ENCODE assay signal across 9 cellular contexts in genomic region chr11:59144096-59144495, GRCh38. TPM values are rescaled to one million over a fixed set of nuclear protein-coding genes. Genes with fewer than 3 reads are reported as not detected.
A peak's percentile ranks its signal among the peaks of the same experiment; 100 is the strongest.
DNase-seq lines count a peak whose midpoint lies in the region; ATAC-seq, FAIRE-seq and TF ChIP-seq lines count a peak whose summit lies in the region.
"Had no signal": no experiment of that assay in that cellular context is flagged by ENCODE, and none has a peak within 500 bp of the region (broad histone marks: within the 10 kb centered on the region; RNA-seq: fewer than 3 reads in every experiment).

No MANE protein-coding gene starts in this region.

- TF ChIP-seq EP300 in HepG2 (IDR thresholded peaks at IDR 0.05; ENCODE audit: low read depth in 2 of 2, low read length in 2 of 2) (no peak), HepG2 (CRISPR knock-in tag; IDR thresholded peaks at IDR 0.05; ENCODE audit: borderline replicate concordance) (no peak), transverse colon (IDR thresholded peaks at IDR 0.05; ENCODE audit: low read depth) (no peak)

- FAIRE-seq in HepG2 (lab: Jason Lieb, UNC) = no peak

- H3K4me1 Mint-ChIP-seq in activated naive CD4-positive, alpha-beta T cell treated with anti-CD3 and anti-CD28 coated beads for 36 hours (ENCODE audit: low read depth) = peaks cover 43% of the 10 kb centered on the region
- peaks cover 65% of the 10 kb centered on the region for H3K4me1 Mint-ChIP-seq in activated naive CD8-positive, alpha-beta T cell treated with anti-CD3 and anti-CD28 coated beads, Interleukin-2, amount 50 U/mL, for 24 hours

- H3K27ac ChIP-seq in HepG2 (ENCODE audit: extremely low read length, insufficient read depth, low read length) = no peak overlapping the region
- H3K27ac ChIP-seq in transverse colon = peak overlapping the region; percentile 91 to 95 (median 94)

- peak overlapping the region; percentile 91 for H3K27ac Mint-ChIP-seq in activated naive CD4-positive, alpha-beta T cell treated with anti-CD3 and anti-CD28 coated beads for 36 hours
- H3K27ac Mint-ChIP-seq in activated naive CD8-positive, alpha-beta T cell treated with anti-CD3 and anti-CD28 coated beads, Interleukin-2, amount 50 U/mL, for 24 hours = peak overlapping the region; percentile 88

- H3K4me1 ChIP-seq in HepG2 (ENCODE audit: insufficient read depth, low read length) = peaks cover 50% of the 10 kb centered on the region
- peaks cover 0 to 44% (median 22%) of the 10 kb centered on the region in 4 donors for H3K4me1 ChIP-seq in transverse colon

- 88% methylated on average over 1 of the region's 1 CpG for WGBS in HepG2 (ENCODE audit: low lambda C conversion rate)
- WGBS in transverse colon (ENCODE audit: low coverage in 1 of 2), 2 donors = 71 to 100% methylated on average over 1 of the region's 1 CpG

- no peaks in the 10 kb centered on the region for H3K27me3 Mint-ChIP-seq in activated naive CD4-positive, alpha-beta T cell treated with anti-CD3 and anti-CD28 coated beads for 36 hours (ENCODE audit: low read depth)
- no peaks in the 10 kb centered on the region for H3K27me3 Mint-ChIP-seq in activated naive CD8-positive, alpha-beta T cell treated with anti-CD3 and anti-CD28 coated beads, Interleukin-2, amount 50 U/mL, for 24 hours

- TF ChIP-seq CTCF in HepG2 (CRISPR knock-in tag; IDR thresholded peaks at IDR 0.05) = no peak
- TF ChIP-seq CTCF in transverse colon (IDR thresholded peaks at IDR 0.05) = no peak

- ATAC-seq in activated naive CD8-positive, alpha-beta T cell treated with anti-CD3 and anti-CD28 coated beads, Interleukin-2, amount 50 U/mL, for 24 hours = no peak
- ATAC-seq in HepG2 = no peak
- no peak for ATAC-seq in GM21717 (IDR thresholded peaks at IDR 0.05; ENCODE audit: unreplicated experiment)

- peaks cover 44% of the 10 kb centered on the region for H3K36me3 Mint-ChIP-seq in activated naive CD4-positive, alpha-beta T cell treated with anti-CD3 and anti-CD28 coated beads for 36 hours (ENCODE audit: low read depth)
- H3K36me3 Mint-ChIP-seq in activated naive CD8-positive, alpha-beta T cell treated with anti-CD3 and anti-CD28 coated beads, Interleukin-2, amount 50 U/mL, for 24 hours (ENCODE audit: low read depth) = peaks cover 39% of the 10 kb centered on the region

- H3K9me3 ChIP-seq in HepG2 (ENCODE audit: low read length) (no peaks in the 10 kb centered on the region), transverse colon (no peaks in the 10 kb centered on the region)

- no peaks in the 10 kb centered on the region for H3K79me2 ChIP-seq in HepG2 (ENCODE audit: insufficient read depth, low read length)

- CTCF ChIA-PET in activated naive CD4-positive, alpha-beta T cell treated with anti-CD3 and anti-CD28 coated beads for 36 hours (lab: Charles Lee) = interaction anchor here (0.5 to 3.3 kb wide), 9 partner anchors 8 to 629 kb away, joined by 3 to 29 read pairs (median 5); partner anchors contain the start of gene DTX4
- CTCF ChIA-PET in HepG2 (lab: Yijun Ruan, JAX; ENCODE audit: low intra/inter-chr PET ratio, low total read pairs) = no interaction called here

- peak overlapping the region; percentile 79 for H3K4me2 ChIP-seq in HepG2 (ENCODE audit: low read depth, low read length)

- H3K9ac ChIP-seq in HepG2 (ENCODE audit: insufficient read depth, low read depth, low read length) = no peak overlapping the region

- no peak for DNase-seq in activated naive CD4-positive, alpha-beta T cell treated with anti-CD3 and anti-CD28 coated beads for 36 hours
- no peak for DNase-seq in activated naive CD4-positive, alpha-beta T cell treated with Interleukin-2 at 50 U/mL for 16 hours
- DNase-seq in activated naive CD8-positive, alpha-beta T cell treated with anti-CD3 and anti-CD28 coated beads, Interleukin-2, amount 50 U/mL, for 24 hours = no peak
- DNase-seq in HepG2 (ENCODE audit: low spot score) (no peak), transverse colon (no peak), ureter (ENCODE audit: low spot score) (no peak), NCI-H2171 (lab: John Stamatoyannopoulos, UW) (no peak)

- no peaks in the 10 kb centered on the region for H4K20me1 ChIP-seq in HepG2 (ENCODE audit: insufficient read depth, low read length)

- intact Hi-C loops in activated naive CD4-positive, alpha-beta T cell treated with anti-CD3 and anti-CD28 coated beads for 36 hours (cut with micrococcal nuclease) = loop anchor here (1.0 to 10.0 kb wide), 11 partner anchors 8 to 1819 kb away; partner anchors contain the start of genes MED19, PATL1, SELENOH and TMX2
- intact Hi-C loops in HepG2 (cut with micrococcal nuclease; ENCODE audit: unreplicated experiment) = loop anchor here (10.0 kb wide), 1 partner anchor 61 kb away; no protein-coding TSS in a partner anchor
- intact Hi-C loops in transverse colon (cut with DNase I; ENCODE audit: low total_unique reads) = no loop called here

- TF ChIP-seq POLR2A in HepG2 (IDR thresholded peaks at IDR 0.05; ENCODE audit: insufficient read depth in 1 of 2, low read depth in 2 of 2, low read length in 2 of 2) (no peak), transverse colon (IDR thresholded peaks at IDR 0.05) (no peak)

- peak overlapping the region; percentile 95 for H3K4me3 Mint-ChIP-seq in activated naive CD4-positive, alpha-beta T cell treated with anti-CD3 and anti-CD28 coated beads for 36 hours
- H3K4me3 Mint-ChIP-seq in activated naive CD8-positive, alpha-beta T cell treated with anti-CD3 and anti-CD28 coated beads, Interleukin-2, amount 50 U/mL, for 24 hours = peak overlapping the region; percentile 90

- POLR2A ChIA-PET in HepG2 (lab: Yijun Ruan, JAX) = no interaction called here

- H3K36me3 ChIP-seq in HepG2 (replicated peaks in 1 of 2; ENCODE audit: control insufficient read depth in 1 of 2, insufficient read depth in 2 of 2, low read length in 2 of 2) = no peaks in the 10 kb centered on the region
- H3K36me3 ChIP-seq in transverse colon = no peaks in the 10 kb centered on the region

- in situ Hi-C loops in HepG2 (cut with HindIII; ENCODE audit: extremely low pct_ligation_motif_present, low pct_unique_long_range_greater_than_20kb) (no loop called here), transverse colon (cut with MboI; ENCODE audit: low pct_ligation_motif_present in 1 of 4, low pct_unique_long_range_greater_than_20kb in 1 of 4, low sequenced_read_pairs in 3 of 4) (loop anchor here in 1 of 4 donors (10.0 kb wide), 1 partner anchor 569 kb away; the partner anchor contains the start of genes LPXN and ZFP91)

- no peaks in the 10 kb centered on the region for H3K9me3 Mint-ChIP-seq in activated naive CD4-positive, alpha-beta T cell treated with anti-CD3 and anti-CD28 coated beads for 36 hours
- H3K9me3 Mint-ChIP-seq in activated naive CD8-positive, alpha-beta T cell treated with anti-CD3 and anti-CD28 coated beads, Interleukin-2, amount 50 U/mL, for 24 hours = no peaks in the 10 kb centered on the region

- H3K27me3 ChIP-seq in HepG2 (ENCODE audit: control insufficient read depth in 1 of 2, insufficient read depth in 2 of 2, low read length in 2 of 2) = no peaks in the 10 kb centered on the region
- H3K27me3 ChIP-seq in transverse colon = no peaks in the 10 kb centered on the region

- TF ChIP-seq RAD21 in HepG2 (CRISPR knock-in tag; IDR thresholded peaks at IDR 0.05) = no peak

- BruUV-seq in HepG2 (replicated peaks; lab: Mats Ljungman, UMichigan) = no TSS peak

- no peak overlapping the region for H2AFZ ChIP-seq in HepG2 (ENCODE audit: low read length)

- H3K4me3 ChIP-seq in HepG2 (replicated peaks in 1 of 3; ENCODE audit: insufficient read depth in 1 of 3, low read depth in 2 of 3, low read length in 3 of 3) (no peak overlapping the region), transverse colon (peak overlapping the region in 3 of 4 donors; percentile 38 to 77 (median 41))

RNA-seq across cellular contexts. Expression of gene FAM111A, which starts 1.4 kb away (rescaled TPM):
- 10 to 100 TPM; 98.3 to 99.4 TPM for total RNA-seq in activated naive CD4-positive, alpha-beta T cell treated with anti-CD3 and anti-CD28 coated beads for 36 hours
- total RNA-seq in HepG2 (2016; rRNA removed; fragmentation: Illumina TruSeq; extraction: Trizol) = 13.5 and 17.0 TPM in 2 replicates
- 0.88 and 1.4 TPM in 2 replicates for total RNA-seq in HepG2 (2016; cell fraction: cytosol; rRNA removed; fragmentation: Illumina TruSeq; extraction: Trizol; ENCODE audit: low read depth)
- 14.4 and 15.0 TPM in 2 replicates for total RNA-seq in HepG2 (2016; cell fraction: insoluble cytoplasmic fraction; rRNA removed; fragmentation: Illumina TruSeq; extraction: Trizol)
- 4.5 and 6.7 TPM in 2 replicates for total RNA-seq in HepG2 (2016; cell fraction: membrane; rRNA removed; fragmentation: Illumina TruSeq; extraction: Trizol)
- total RNA-seq in HepG2 (2016; cell fraction: nucleus; rRNA removed; fragmentation: Illumina TruSeq; extraction: Trizol) = 17.0 and 17.9 TPM in 2 replicates
- polyA plus RNA-seq in HepG2 (2011; rRNA removed) = 3.2 and 3.9 TPM in 2 replicates
- polyA plus RNA-seq in HepG2 (2011; cell fraction: cytosol; rRNA removed) = 1.4 and 2.2 TPM in 2 replicates
- polyA plus RNA-seq in HepG2 (2011; cell fraction: nucleus; rRNA removed) = 8.9 and 11.1 TPM in 2 replicates
- 2.7 and 4.6 TPM in 2 replicates for polyA plus RNA-seq in HepG2 (2012)
- polyA plus RNA-seq in HepG2 (2016; cell fraction: cytosol; fragmentation: Illumina TruSeq; extraction: Trizol; ENCODE audit: low read depth) = 0.55 and 0.80 TPM in 2 replicates
- polyA plus RNA-seq in HepG2 (2016; cell fraction: insoluble cytoplasmic fraction; fragmentation: Illumina TruSeq; extraction: Trizol; ENCODE audit: low read depth) = 6.4 and 9.5 TPM in 2 replicates
- polyA plus RNA-seq in HepG2 (2016; cell fraction: membrane; fragmentation: Illumina TruSeq; extraction: Trizol; ENCODE audit: low read depth) = 1.7 and 2.3 TPM in 2 replicates
- 28.5 and 30.8 TPM in 2 replicates for polyA plus RNA-seq in HepG2 (2016; cell fraction: nucleus; fragmentation: Illumina TruSeq; extraction: Trizol; ENCODE audit: insufficient read depth, low read depth)
- polyA minus RNA-seq in HepG2 (2011; rRNA and poly(A)+ RNA removed; ENCODE audit: low replicate concordance) = 2.8 and 25.3 TPM in 2 replicates
- 2.6 and 4.8 TPM in 2 replicates for polyA minus RNA-seq in HepG2 (2011; cell fraction: cytosol; rRNA and poly(A)+ RNA removed)
- polyA minus RNA-seq in HepG2 (2011; cell fraction: nucleus; rRNA and poly(A)+ RNA removed) = 14.2 and 14.3 TPM in 2 replicates
- 10 to 100 TPM; 17.6 to 62.1 (median 26.2) TPM for total RNA-seq in transverse colon
- 42.8 TPM for total RNA-seq in ureter

RNA-seq across cellular contexts. Expression of gene DTX4, which starts 27.8 kb away (rescaled TPM):
- total RNA-seq in activated naive CD4-positive, alpha-beta T cell treated with anti-CD3 and anti-CD28 coated beads for 36 hours = under 1 TPM; 0.07 to 0.14 TPM
- total RNA-seq in HepG2 (2016; rRNA removed; fragmentation: Illumina TruSeq; extraction: Trizol) = 5.6 and 6.9 TPM in 2 replicates
- total RNA-seq in HepG2 (2016; cell fraction: cytosol; rRNA removed; fragmentation: Illumina TruSeq; extraction: Trizol; ENCODE audit: low read depth) = 1.0 and 1.1 TPM in 2 replicates
- 5.8 and 5.9 TPM in 2 replicates for total RNA-seq in HepG2 (2016; cell fraction: insoluble cytoplasmic fraction; rRNA removed; fragmentation: Illumina TruSeq; extraction: Trizol)
- total RNA-seq in HepG2 (2016; cell fraction: membrane; rRNA removed; fragmentation: Illumina TruSeq; extraction: Trizol) = 4.1 and 4.8 TPM in 2 replicates
- 5.4 and 6.2 TPM in 2 replicates for total RNA-seq in HepG2 (2016; cell fraction: nucleus; rRNA removed; fragmentation: Illumina TruSeq; extraction: Trizol)
- 0.50 and 0.67 TPM in 2 replicates for polyA plus RNA-seq in HepG2 (2011; rRNA removed)
- 0.37 and 0.47 TPM in 2 replicates for polyA plus RNA-seq in HepG2 (2011; cell fraction: cytosol; rRNA removed)
- 2.6 and 3.0 TPM in 2 replicates for polyA plus RNA-seq in HepG2 (2011; cell fraction: nucleus; rRNA removed)
- 0.91 and 0.99 TPM in 2 replicates for polyA plus RNA-seq in HepG2 (2012)
- polyA plus RNA-seq in HepG2 (2016; cell fraction: cytosol; fragmentation: Illumina TruSeq; extraction: Trizol; ENCODE audit: low read depth) = 0.53 and 0.69 TPM in 2 replicates
- 5.1 and 5.8 TPM in 2 replicates for polyA plus RNA-seq in HepG2 (2016; cell fraction: insoluble cytoplasmic fraction; fragmentation: Illumina TruSeq; extraction: Trizol; ENCODE audit: low read depth)
- 2.1 and 2.3 TPM in 2 replicates for polyA plus RNA-seq in HepG2 (2016; cell fraction: membrane; fragmentation: Illumina TruSeq; extraction: Trizol; ENCODE audit: low read depth)
- polyA plus RNA-seq in HepG2 (2016; cell fraction: nucleus; fragmentation: Illumina TruSeq; extraction: Trizol; ENCODE audit: insufficient read depth, low read depth) = 6.9 and 7.2 TPM in 2 replicates
- polyA minus RNA-seq in HepG2 (2011; rRNA and poly(A)+ RNA removed; ENCODE audit: low replicate concordance) = 3.2 and 10.3 TPM in 2 replicates
- polyA minus RNA-seq in HepG2 (2011; cell fraction: cytosol; rRNA and poly(A)+ RNA removed) = 1.1 and 1.2 TPM in 2 replicates
- 2.4 and 2.8 TPM in 2 replicates for polyA minus RNA-seq in HepG2 (2011; cell fraction: nucleus; rRNA and poly(A)+ RNA removed)
- 10 to 100 TPM; 61.3 to 95.3 (median 77.6) TPM for total RNA-seq in transverse colon
- total RNA-seq in ureter = 126 TPM

RNA-seq across cellular contexts. Expression of gene FAM111B, which starts 37.1 kb away (rescaled TPM):
- total RNA-seq in activated naive CD4-positive, alpha-beta T cell treated with anti-CD3 and anti-CD28 coated beads for 36 hours = 10 to 100 TPM; 21.6 to 22.6 TPM
- total RNA-seq in HepG2 (2016; rRNA removed; fragmentation: Illumina TruSeq; extraction: Trizol) (28.2 and 44.5 TPM in 2 replicates), transverse colon (1 to 10 TPM in 1 of 4 donors, under 1 TPM in 3; 0.37 to 1.7 (median 0.40) TPM), ureter (1.0 TPM)
- total RNA-seq in HepG2 (2016; cell fraction: cytosol; rRNA removed; fragmentation: Illumina TruSeq; extraction: Trizol; ENCODE audit: low read depth) = 2.2 and 2.6 TPM in 2 replicates
- total RNA-seq in HepG2 (2016; cell fraction: insoluble cytoplasmic fraction; rRNA removed; fragmentation: Illumina TruSeq; extraction: Trizol) = 27.8 and 40.2 TPM in 2 replicates
- 9.4 and 12.1 TPM in 2 replicates for total RNA-seq in HepG2 (2016; cell fraction: membrane; rRNA removed; fragmentation: Illumina TruSeq; extraction: Trizol)
- 36.1 and 43.3 TPM in 2 replicates for total RNA-seq in HepG2 (2016; cell fraction: nucleus; rRNA removed; fragmentation: Illumina TruSeq; extraction: Trizol)
- 1.5 and 1.6 TPM in 2 replicates for polyA plus RNA-seq in HepG2 (2011; rRNA removed)
- 0.74 and 1.2 TPM in 2 replicates for polyA plus RNA-seq in HepG2 (2011; cell fraction: cytosol; rRNA removed)
- polyA plus RNA-seq in HepG2 (2011; cell fraction: nucleus; rRNA removed) = 1.1 and 1.2 TPM in 2 replicates
- polyA plus RNA-seq in HepG2 (2012) = 1.5 and 3.5 TPM in 2 replicates
- 0.65 and 0.84 TPM in 2 replicates for polyA plus RNA-seq in HepG2 (2016; cell fraction: cytosol; fragmentation: Illumina TruSeq; extraction: Trizol; ENCODE audit: low read depth)
- polyA plus RNA-seq in HepG2 (2016; cell fraction: insoluble cytoplasmic fraction; fragmentation: Illumina TruSeq; extraction: Trizol; ENCODE audit: low read depth) = 25.4 and 25.6 TPM in 2 replicates
- 2.4 and 2.9 TPM in 2 replicates for polyA plus RNA-seq in HepG2 (2016; cell fraction: membrane; fragmentation: Illumina TruSeq; extraction: Trizol; ENCODE audit: low read depth)
- polyA plus RNA-seq in HepG2 (2016; cell fraction: nucleus; fragmentation: Illumina TruSeq; extraction: Trizol; ENCODE audit: insufficient read depth, low read depth) = 15.5 and 18.1 TPM in 2 replicates
- 1.0 and 15.0 TPM in 2 replicates for polyA minus RNA-seq in HepG2 (2011; rRNA and poly(A)+ RNA removed; ENCODE audit: low replicate concordance)
- polyA minus RNA-seq in HepG2 (2011; cell fraction: cytosol; rRNA and poly(A)+ RNA removed) = 1.9 and 2.9 TPM in 2 replicates
- polyA minus RNA-seq in HepG2 (2011; cell fraction: nucleus; rRNA and poly(A)+ RNA removed) = 15.8 and 21.4 TPM in 2 replicates

RNA-seq across cellular contexts. Expression of gene GLYATL1B, which starts 58.0 kb away (rescaled TPM):
- not detected for total RNA-seq in activated naive CD4-positive, alpha-beta T cell treated with anti-CD3 and anti-CD28 coated beads for 36 hours
- total RNA-seq in HepG2 (2016; rRNA removed; fragmentation: Illumina TruSeq; extraction: Trizol) (not detected in 2 replicates), transverse colon (not detected), ureter (not detected)
- not detected in 2 replicates for total RNA-seq in HepG2 (2016; cell fraction: cytosol; rRNA removed; fragmentation: Illumina TruSeq; extraction: Trizol; ENCODE audit: low read depth)
- total RNA-seq in HepG2 (2016; cell fraction: insoluble cytoplasmic fraction; rRNA removed; fragmentation: Illumina TruSeq; extraction: Trizol) = not detected in 2 replicates
- total RNA-seq in HepG2 (2016; cell fraction: membrane; rRNA removed; fragmentation: Illumina TruSeq; extraction: Trizol) = not detected in 2 replicates
- not detected in 2 replicates for total RNA-seq in HepG2 (2016; cell fraction: nucleus; rRNA removed; fragmentation: Illumina TruSeq; extraction: Trizol)
- not detected in 2 replicates for polyA plus RNA-seq in HepG2 (2011; rRNA removed)
- not detected in 2 replicates for polyA plus RNA-seq in HepG2 (2011; cell fraction: cytosol; rRNA removed)
- not detected in 2 replicates for polyA plus RNA-seq in HepG2 (2011; cell fraction: nucleus; rRNA removed)
- not detected in 2 replicates for polyA plus RNA-seq in HepG2 (2012)
- polyA plus RNA-seq in HepG2 (2016; cell fraction: cytosol; fragmentation: Illumina TruSeq; extraction: Trizol; ENCODE audit: low read depth) = not detected in 2 replicates
- polyA plus RNA-seq in HepG2 (2016; cell fraction: insoluble cytoplasmic fraction; fragmentation: Illumina TruSeq; extraction: Trizol; ENCODE audit: low read depth) = not detected in 2 replicates
- polyA plus RNA-seq in HepG2 (2016; cell fraction: membrane; fragmentation: Illumina TruSeq; extraction: Trizol; ENCODE audit: low read depth) = not detected in 2 replicates
- not detected in 2 replicates for polyA plus RNA-seq in HepG2 (2016; cell fraction: nucleus; fragmentation: Illumina TruSeq; extraction: Trizol; ENCODE audit: insufficient read depth, low read depth)
- not detected in 2 replicates for polyA minus RNA-seq in HepG2 (2011; rRNA and poly(A)+ RNA removed; ENCODE audit: low replicate concordance)
- polyA minus RNA-seq in HepG2 (2011; cell fraction: cytosol; rRNA and poly(A)+ RNA removed) = not detected in 2 replicates
- polyA minus RNA-seq in HepG2 (2011; cell fraction: nucleus; rRNA and poly(A)+ RNA removed) = not detected in 2 replicates
- total RNA-seq: T-helper 1 cell treated with Interleukin-12 subunit alpha and Interleukin-12 subunit beta and Interleukin-4 antibody, amounts not matched to agents 30 ng/mL and 1 ng/mL, for 36 hours had no signal

Comparison
In these comparisons a context has a peak if more than half of its experiments do, and no peak if none do; other contexts are left out.
1. H3K4me3 ChIP-seq: peak in transverse colon (3 of 4); none in HepG2 (0 of 3).
2. RNA of gene DTX4, which starts 27.8 kb away (total RNA-seq): 126 TPM in ureter (single experiment) and 61.3 to 95.3 TPM in transverse colon; 1.0 to 6.9 TPM in HepG2 and 0.07 to 0.14 TPM in activated naive CD4-positive, alpha-beta T cell treated with anti-CD3 and anti-CD28 coated beads for 36 hours; every median in the first group is over 4 times any median in the second.